23 cellular contexts compared by ENCODE assay signal in genomic region chr7:3064077-3064476, GRCh38. TPM values are rescaled to one million over a fixed set of nuclear protein-coding genes. Genes with fewer than 3 reads are reported as not detected.
A peak's percentile ranks its signal among the peaks of the same experiment; 100 is the strongest.
DNase-seq lines count a peak whose midpoint lies in the region; ATAC-seq and TF ChIP-seq lines count a peak whose summit lies in the region.
"Had no signal": no experiment of that assay in that cellular context is flagged by ENCODE, and none has a peak within 500 bp of the region (broad histone marks: within the 10 kb centered on the region; RNA-seq: fewer than 3 reads in every experiment).

No MANE protein-coding gene starts in this region.

- peaks cover 17% of the 10 kb centered on the region for H3K36me3 Mint-ChIP-seq in activated CD8-positive, alpha-beta memory T cell treated with anti-CD3 and anti-CD28 coated beads, Interleukin-2, amount 10 ng/mL, durations not matched to agents 7 days and 5 days
- no peaks in the 10 kb centered on the region for H3K36me3 Mint-ChIP-seq in T-helper 17 cell (ENCODE audit: low read depth)
- peaks cover 16% of the 10 kb centered on the region for H3K36me3 Mint-ChIP-seq in effector memory CD8-positive, alpha-beta T cell (ENCODE audit: insufficient read depth)
- no peaks in the 10 kb centered on the region for H3K36me3 Mint-ChIP-seq in stimulated activated memory B cell treated with anti-CD40 and anti-IgM and Interleukin-4, amounts not matched to agents 10 μg/mL and 1 μg/mL and 100 μg/mL, for 72 hours

- CTCF ChIA-PET in activated CD8-positive, alpha-beta memory T cell treated with anti-CD3 and anti-CD28 coated beads, Interleukin-2, amount 10 ng/mL, durations not matched to agents 7 days and 5 days (lab: Charles Lee) = interaction anchor here (1.3 to 12.7 kb wide), 11 partner anchors 11 to 199 kb away, joined by 3 to 168 read pairs (median 15); no protein-coding TSS in a partner anchor

- no peak overlapping the region for H3K9ac ChIP-seq in colonic mucosa (ENCODE audit: low read depth in 2 of 2, low read length in 2 of 2)

- no peak for DNase-seq in activated CD8-positive, alpha-beta memory T cell treated with anti-CD3 and anti-CD28 coated beads, Interleukin-2, amount 10 ng/mL, durations not matched to agents 7 days and 5 days
- DNase-seq in activated CD8-positive, alpha-beta memory T cell treated with anti-CD3 and anti-CD28 coated beads, Interleukin-2, amount 50 U/mL, for 48 hours = no peak
- DNase-seq in T-helper 17 cell (no peak), GOT3 (lab: John Stamatoyannopoulos, UW) (no peak), colonic mucosa (no peak), GM19240 (ENCODE audit: insufficient read length, low spot score) (no peak)
- no peak for DNase-seq in effector memory CD8-positive, alpha-beta T cell
- DNase-seq: activated CD4-positive, CD25-positive, alpha-beta regulatory T cell; BE2C; effector CD8-positive, alpha-beta T cell; EL; gastrocnemius medialis; Karpas-422; MV-4-11; NCI-H1694 treated with DMSO at 0.1 percent for 48 hours; stimulated activated naive CD4-positive, alpha-beta T cell treated with Interleukin-2 at 50 U/mL for 16 hours; transverse colon had no signal

- H3K27me3 ChIP-seq in colonic mucosa = no peaks in the 10 kb centered on the region
- H3K27me3 ChIP-seq: BE2C, gastrocnemius medialis had no signal

- H3K36me3 ChIP-seq in colonic mucosa = no peaks in the 10 kb centered on the region
- H3K36me3 ChIP-seq: BE2C, esophagus muscularis mucosa, gastrocnemius medialis, transverse colon had no signal

- ATAC-seq in activated CD8-positive, alpha-beta memory T cell treated with anti-CD3 and anti-CD28 coated beads, Interleukin-2, amount 10 ng/mL, durations not matched to agents 7 days and 5 days = no peak
- no peak for ATAC-seq in T-helper 17 cell
- no peak for ATAC-seq in effector memory CD8-positive, alpha-beta T cell (replicated peaks)
- ATAC-seq in stimulated activated memory B cell treated with anti-CD40 and anti-IgM and Interleukin-4, amounts not matched to agents 10 μg/mL and 1 μg/mL and 100 μg/mL, for 72 hours = no peak
- ATAC-seq: A549, gastrocnemius medialis, GM23338, SK-N-SH treated with all-trans-retinoic acid at 6 μM for 48 hours had no signal

- no peaks in the 10 kb centered on the region for H3K4me1 ChIP-seq in colonic mucosa
- H3K4me1 ChIP-seq: A549, BE2C, esophagus muscularis mucosa, gastrocnemius medialis, transverse colon had no signal

- H3K9me3 ChIP-seq in T-helper 17 cell (ENCODE audit: control insufficient read depth, low read length, poor library complexity, severe bottlenecking) (no peaks in the 10 kb centered on the region), colonic mucosa (no peaks in the 10 kb centered on the region)
- H3K9me3 ChIP-seq: A549, BE2C, esophagus muscularis mucosa, transverse colon had no signal

- no peak overlapping the region for H3K27ac ChIP-seq in colonic mucosa
- H3K27ac ChIP-seq: A549, esophagus muscularis mucosa, gastrocnemius medialis, transverse colon had no signal

- peaks cover 76% of the 10 kb centered on the region for H3K4me1 Mint-ChIP-seq in activated CD8-positive, alpha-beta memory T cell treated with anti-CD3 and anti-CD28 coated beads, Interleukin-2, amount 10 ng/mL, durations not matched to agents 7 days and 5 days
- peaks cover 60% of the 10 kb centered on the region for H3K4me1 Mint-ChIP-seq in T-helper 17 cell
- H3K4me1 Mint-ChIP-seq in effector memory CD8-positive, alpha-beta T cell (ENCODE audit: low read depth in 2 of 2) = peaks cover 54 to 57% of the 10 kb centered on the region in 2 donors
- H3K4me1 Mint-ChIP-seq in stimulated activated memory B cell treated with anti-CD40 and anti-IgM and Interleukin-4, amounts not matched to agents 10 μg/mL and 1 μg/mL and 100 μg/mL, for 72 hours = peaks cover 56% of the 10 kb centered on the region

- no peaks in the 10 kb centered on the region for H3K27me3 Mint-ChIP-seq in activated CD8-positive, alpha-beta memory T cell treated with anti-CD3 and anti-CD28 coated beads, Interleukin-2, amount 10 ng/mL, durations not matched to agents 7 days and 5 days
- no peaks in the 10 kb centered on the region for H3K27me3 Mint-ChIP-seq in T-helper 17 cell
- no peaks in the 10 kb centered on the region for H3K27me3 Mint-ChIP-seq in effector memory CD8-positive, alpha-beta T cell
- no peaks in the 10 kb centered on the region for H3K27me3 Mint-ChIP-seq in stimulated activated memory B cell treated with anti-CD40 and anti-IgM and Interleukin-4, amounts not matched to agents 10 μg/mL and 1 μg/mL and 100 μg/mL, for 72 hours

- no peak overlapping the region for H3K4me3 ChIP-seq in colonic mucosa
- H3K4me3 ChIP-seq: A549, esophagus muscularis mucosa, gastrocnemius medialis, GM23338, smooth muscle cell, transverse colon had no signal

- H3K9me3 Mint-ChIP-seq in activated CD8-positive, alpha-beta memory T cell treated with anti-CD3 and anti-CD28 coated beads, Interleukin-2, amount 10 ng/mL, durations not matched to agents 7 days and 5 days (ENCODE audit: low read depth) = peaks cover 2% of the 10 kb centered on the region
- no peaks in the 10 kb centered on the region for H3K9me3 Mint-ChIP-seq in effector memory CD8-positive, alpha-beta T cell
- H3K9me3 Mint-ChIP-seq in stimulated activated memory B cell treated with anti-CD40 and anti-IgM and Interleukin-4, amounts not matched to agents 10 μg/mL and 1 μg/mL and 100 μg/mL, for 72 hours = no peaks in the 10 kb centered on the region
- H3K9me3 Mint-ChIP-seq: GM23338 had no signal

- TF ChIP-seq CTCF in colonic mucosa (IDR thresholded peaks at IDR 0.05) = no peak

- intact Hi-C loops in colonic mucosa (cut with DNase I) = no loop called here

- H3K4me3 Mint-ChIP-seq in activated CD8-positive, alpha-beta memory T cell treated with anti-CD3 and anti-CD28 coated beads, Interleukin-2, amount 10 ng/mL, durations not matched to agents 7 days and 5 days = no peak overlapping the region
- H3K4me3 Mint-ChIP-seq in T-helper 17 cell = peak overlapping the region; percentile 89
- peak overlapping the region; percentile 85 to 89 for H3K4me3 Mint-ChIP-seq in effector memory CD8-positive, alpha-beta T cell
- H3K4me3 Mint-ChIP-seq in stimulated activated memory B cell treated with anti-CD40 and anti-IgM and Interleukin-4, amounts not matched to agents 10 μg/mL and 1 μg/mL and 100 μg/mL, for 72 hours = no peak overlapping the region
- H3K4me3 Mint-ChIP-seq: GM23338 had no signal

- H3K27ac Mint-ChIP-seq in activated CD8-positive, alpha-beta memory T cell treated with anti-CD3 and anti-CD28 coated beads, Interleukin-2, amount 10 ng/mL, durations not matched to agents 7 days and 5 days = peak overlapping the region; percentile 98
- peak overlapping the region; percentile 97 for H3K27ac Mint-ChIP-seq in T-helper 17 cell
- H3K27ac Mint-ChIP-seq in effector memory CD8-positive, alpha-beta T cell = peak overlapping the region in 1 of 2 donors; percentile 97
- peak overlapping the region; percentile 76 for H3K27ac Mint-ChIP-seq in stimulated activated memory B cell treated with anti-CD40 and anti-IgM and Interleukin-4, amounts not matched to agents 10 μg/mL and 1 μg/mL and 100 μg/mL, for 72 hours
- H3K27ac Mint-ChIP-seq: GM23338 had no signal

RNA-seq across cellular contexts. Expression of gene CARD11, which starts 20.4 kb away (rescaled TPM):
- 100 to 1,000 TPM; 136 to 196 TPM for total RNA-seq in activated CD8-positive, alpha-beta memory T cell treated with anti-CD3 and anti-CD28 coated beads, Interleukin-2, amount 10 ng/mL, durations not matched to agents 7 days and 5 days
- total RNA-seq in T-helper 17 cell = 100 to 1,000 TPM; 126 to 155 TPM
- total RNA-seq in colonic mucosa = 1 to 10 TPM; 1.8 to 5.0 TPM

Comparison
In these comparisons a context has a peak if more than half of its experiments do, and no peak if none do; other contexts are left out.
1. H3K4me3 Mint-ChIP-seq: peak in T-helper 17 cell (single experiment) and effector memory CD8-positive, alpha-beta T cell (2 of 2); none in activated CD8-positive, alpha-beta memory T cell treated with anti-CD3 and anti-CD28 coated beads, Interleukin-2, amount 10 ng/mL, durations not matched to agents 7 days and 5 days (single experiment) and stimulated activated memory B cell treated with anti-CD40 and anti-IgM and Interleukin-4, amounts not matched to agents 10 μg/mL and 1 μg/mL and 100 μg/mL, for 72 hours (single experiment).
2. RNA of gene CARD11, which starts 20.4 kb away (total RNA-seq): 136 to 196 TPM in activated CD8-positive, alpha-beta memory T cell treated with anti-CD3 and anti-CD28 coated beads, Interleukin-2, amount 10 ng/mL, durations not matched to agents 7 days and 5 days and 126 to 155 TPM in T-helper 17 cell; 1.8 to 5.0 TPM in colonic mucosa; every median in the first group is over 10 times any median in the second.